ENCODE assay signal across 1 cellular context in genomic region chr14:78153069-78153351, GRCh38.
TF ChIP-seq lines count a peak whose summit lies in the region.

No MANE protein-coding gene starts in this region.

TF ChIP-seq in HCT116, 20 proteins besides CTCF, POLR2A, EP300 and RAD21:
- TF ChIP-seq REST (IDR thresholded peaks at IDR 0.05; ENCODE audit: low read depth): no peak
- no peak for TF ChIP-seq EZH2phosphoT487 (IDR thresholded peaks at IDR 0.05; ENCODE audit: borderline replicate concordance)
- TF ChIP-seq EGR1 (IDR thresholded peaks at IDR 0.05; ENCODE audit: low read depth): no peak
- no peak for TF ChIP-seq SRF (IDR thresholded peaks at IDR 0.05; ENCODE audit: low read depth)
- TF ChIP-seq ZFX (IDR thresholded peaks at IDR 0.05): no peak
- TF ChIP-seq MAX (IDR thresholded peaks at IDR 0.05): no peak
- no peak for TF ChIP-seq YY1 (IDR thresholded peaks at IDR 0.05; ENCODE audit: extremely low read depth, insufficient replicate concordance, low read depth, low read length)
- TF ChIP-seq ZBTB33 (IDR thresholded peaks at IDR 0.05; ENCODE audit: extremely low read depth, insufficient replicate concordance, low read length): no peak
- TF ChIP-seq SP1 (IDR thresholded peaks at IDR 0.05; ENCODE audit: low read depth): no peak
- TF ChIP-seq ATF3 (IDR thresholded peaks at IDR 0.05): no peak
- no peak for TF ChIP-seq ELF1 (IDR thresholded peaks at IDR 0.05; ENCODE audit: borderline replicate concordance, low read depth)
- no peak for TF ChIP-seq ZNF274 (IDR thresholded peaks at IDR 0.05; ENCODE audit: low read depth, low read length)
- TF ChIP-seq FOSL1 (IDR thresholded peaks at IDR 0.05; ENCODE audit: low read depth): no peak
- TF ChIP-seq JUND (IDR thresholded peaks at IDR 0.05): no peak
